ENCODE assay signal across 19 cellular contexts in genomic region chr10:24480447-24480846, GRCh38.
DNase-seq lines count a peak whose midpoint lies in the region; ATAC-seq, FAIRE-seq and TF ChIP-seq lines count a peak whose summit lies in the region.
"Had no signal": no experiment of that assay in that cellular context is flagged by ENCODE, and none has a peak within 500 bp of the region (broad histone marks: within the 10 kb centered on the region; RNA-seq: fewer than 3 reads in every experiment).

No MANE protein-coding gene starts in this region.

- H3K36me3 Mint-ChIP-seq in Calu3 (ENCODE audit: insufficient read depth, unreplicated experiment) (peaks cover 13% of the 10 kb centered on the region), type B pancreatic cell (peaks cover 59% of the 10 kb centered on the region)
- H3K36me3 Mint-ChIP-seq: CD4-positive, alpha-beta memory T cell had no signal

- H3K27ac ChIP-seq in mucosa of rectum (ENCODE audit: low read depth in 2 of 2, low read length in 2 of 2), result peak overlapping the region; percentile 12 to 18

- no peaks in the 10 kb centered on the region for H3K27me3 Mint-ChIP-seq in Calu3 (ENCODE audit: unreplicated experiment)
- no peaks in the 10 kb centered on the region for H3K27me3 Mint-ChIP-seq in type B pancreatic cell

- BruUV-seq in Calu3 (replicated peaks; lab: Mats Ljungman, UMichigan), result no TSS peak

- H3K9ac ChIP-seq in mucosa of rectum (ENCODE audit: low read depth in 1 of 2, low read length in 2 of 2), result no peak overlapping the region

- CTCF ChIA-PET in Calu3 (lab: Charles Lee), result no interaction called here

- H3K4me1 Mint-ChIP-seq in Calu3 (ENCODE audit: low read depth, unreplicated experiment) (peaks cover 44% of the 10 kb centered on the region), type B pancreatic cell (ENCODE audit: unreplicated experiment) (peaks cover 17% of the 10 kb centered on the region)

- peak overlapping the region; percentile 29 for H3K27ac Mint-ChIP-seq in Calu3 (ENCODE audit: unreplicated experiment)
- peak overlapping the region; percentile 40 for H3K27ac Mint-ChIP-seq in type B pancreatic cell
- H3K27ac Mint-ChIP-seq: CD4-positive, alpha-beta memory T cell; GM23338; H9 had no signal

- no peaks in the 10 kb centered on the region for H3K27me3 ChIP-seq in mucosa of rectum (ENCODE audit: control insufficient read depth in 2 of 2, insufficient read depth in 2 of 2, low read length in 2 of 2)

- H3K4me3 Mint-ChIP-seq in Calu3 (ENCODE audit: low read depth, unreplicated experiment), result no peak overlapping the region
- no peak overlapping the region for H3K4me3 Mint-ChIP-seq in type B pancreatic cell
- H3K4me3 Mint-ChIP-seq: CD4-positive, alpha-beta memory T cell; GM23338; H9 had no signal

- no peaks in the 10 kb centered on the region for H3K9me3 ChIP-seq in mucosa of rectum (ENCODE audit: control insufficient read depth in 2 of 2, low read length in 2 of 2)

- H3K36me3 ChIP-seq in mucosa of rectum (ENCODE audit: control insufficient read depth in 2 of 2, insufficient read depth in 2 of 2, low read length in 2 of 2), result peaks cover 3 to 13% of the 10 kb centered on the region in 2 donors

- no peak for DNase-seq in Calu3
- no peak for DNase-seq in HTR-8/SVneo (ENCODE audit: insufficient read length, low spot score)
- no peak for DNase-seq in type B pancreatic cell (ENCODE audit: extremely low spot score, unreplicated experiment)
- DNase-seq in G401 (ENCODE audit: low spot score), result no peak
- DNase-seq in head of caudate nucleus, result no peak
- DNase-seq: CD4-positive, alpha-beta memory T cell; COR-L47; DMS 273 treated with DMSO at 0.1 percent for 48 hours; DMS79; EL; GF-D8; H9 had no signal

- in situ Hi-C loops in G401 (cut with HindIII; ENCODE audit: low sequenced_read_pairs), result no loop called here

- peaks cover 5% of the 10 kb centered on the region for H3K9me3 Mint-ChIP-seq in Calu3 (ENCODE audit: low read depth, unreplicated experiment)
- peaks cover 16% of the 10 kb centered on the region for H3K9me3 Mint-ChIP-seq in type B pancreatic cell

- peaks cover 10 to 39% of the 10 kb centered on the region in 2 donors for H3K4me1 ChIP-seq in mucosa of rectum (ENCODE audit: control insufficient read depth in 2 of 2, insufficient read depth in 2 of 2, low read length in 2 of 2)

- no peak overlapping the region for H3K4me3 ChIP-seq in mucosa of rectum (ENCODE audit: low read length in 2 of 2)
- H3K4me3 ChIP-seq: GM23338 had no signal

- ATAC-seq in GM21528 (IDR thresholded peaks at IDR 0.05; ENCODE audit: low FRiP score, unreplicated experiment) (no peak), HG03354 (IDR thresholded peaks at IDR 0.05; ENCODE audit: poor library complexity, severe bottlenecking, unreplicated experiment) (no peak)
- ATAC-seq: GM23338, HCT116 had no signal

- intact Hi-C loops in Calu3 (cut with micrococcal nuclease; ENCODE audit: unreplicated experiment) (no loop called here), head of caudate nucleus (cut with DNase I) (no loop called here)

- peak; percentile 9 for FAIRE-seq in HTR-8/SVneo (lab: Jason Lieb, UNC)
- FAIRE-seq: D721Med, GM12891 had no signal

- TF ChIP-seq CTCF in Calu3 (IDR thresholded peaks at IDR 0.05; ENCODE audit: unreplicated experiment), result no peak
- TF ChIP-seq CTCF in type B pancreatic cell (conservative IDR thresholded peaks at IDR 0.05), result no peak
